In genomic region chr11:3156661-3157311, GRCh38 we compare ENCODE assay signal across 1 cellular context.
TF ChIP-seq lines count a peak whose summit lies in the region.

No MANE protein-coding gene starts in this region.

TF ChIP-seq in GM23338, 12 proteins besides CTCF, POLR2A, EP300 and RAD21 (continued from another document):
- no peak for TF ChIP-seq ZNF462 (CRISPR knock-in tag; IDR thresholded peaks at IDR 0.05)
- TF ChIP-seq EZH2phosphoT487 (IDR thresholded peaks at IDR 0.05; ENCODE audit: unreplicated experiment): no peak
- no peak for TF ChIP-seq ZNF114 (CRISPR knock-in tag; IDR thresholded peaks at IDR 0.05)
- TF ChIP-seq ZNF331 (CRISPR knock-in tag; IDR thresholded peaks at IDR 0.05; ENCODE audit: low read depth): no peak
- no peak for TF ChIP-seq NANOG (IDR thresholded peaks at IDR 0.05; ENCODE audit: borderline replicate concordance)
- no peak for TF ChIP-seq CREB1 (CRISPR knock-in tag; IDR thresholded peaks at IDR 0.05; ENCODE audit: low read depth)
- TF ChIP-seq POLR2AphosphoS5 (IDR thresholded peaks at IDR 0.05; ENCODE audit: low read depth): no peak
